5 cellular contexts compared by ENCODE assay signal in the genomic region with DNA sequence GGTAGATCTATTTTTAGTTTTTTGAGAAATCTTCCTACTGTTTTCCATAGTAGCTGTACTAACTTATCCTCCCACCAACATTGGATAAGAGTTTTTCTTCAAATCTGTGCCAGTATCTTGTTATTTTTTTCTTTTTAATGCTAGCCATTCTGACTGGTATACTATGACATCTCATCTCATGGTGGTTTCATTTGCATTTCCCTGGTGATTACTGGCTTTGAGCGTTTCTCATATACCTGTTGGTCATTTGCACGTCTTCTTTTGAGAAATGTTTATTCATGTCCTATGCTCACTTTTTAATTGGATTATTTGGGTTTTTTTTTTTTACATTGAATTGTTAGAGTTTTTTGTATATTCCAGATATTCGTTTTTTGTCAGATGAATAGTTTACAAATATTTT.
"Had no signal": no experiment of that assay in that cellular context is flagged by ENCODE, and none has a peak within 500 bp of the region (broad histone marks: within the 10 kb centered on the region; RNA-seq: fewer than 3 reads in every experiment).

No MANE protein-coding gene starts in this region.

- DNase-seq: IMR-90 had no signal

- H3K4me3 ChIP-seq: K562 had no signal

- H3K4me3 Mint-ChIP-seq: IgD-negative memory B cell had no signal

- H3K27ac ChIP-seq: HL-60 had no signal

- H3K27me3 Mint-ChIP-seq: IgD-negative memory B cell had no signal

- H3K4me1 Mint-ChIP-seq: IgD-negative memory B cell had no signal

- H3K36me3 Mint-ChIP-seq: IgD-negative memory B cell had no signal

- ATAC-seq: HepG2, K562 had no signal
